21 cellular contexts compared by ENCODE assay signal in the genomic region with DNA sequence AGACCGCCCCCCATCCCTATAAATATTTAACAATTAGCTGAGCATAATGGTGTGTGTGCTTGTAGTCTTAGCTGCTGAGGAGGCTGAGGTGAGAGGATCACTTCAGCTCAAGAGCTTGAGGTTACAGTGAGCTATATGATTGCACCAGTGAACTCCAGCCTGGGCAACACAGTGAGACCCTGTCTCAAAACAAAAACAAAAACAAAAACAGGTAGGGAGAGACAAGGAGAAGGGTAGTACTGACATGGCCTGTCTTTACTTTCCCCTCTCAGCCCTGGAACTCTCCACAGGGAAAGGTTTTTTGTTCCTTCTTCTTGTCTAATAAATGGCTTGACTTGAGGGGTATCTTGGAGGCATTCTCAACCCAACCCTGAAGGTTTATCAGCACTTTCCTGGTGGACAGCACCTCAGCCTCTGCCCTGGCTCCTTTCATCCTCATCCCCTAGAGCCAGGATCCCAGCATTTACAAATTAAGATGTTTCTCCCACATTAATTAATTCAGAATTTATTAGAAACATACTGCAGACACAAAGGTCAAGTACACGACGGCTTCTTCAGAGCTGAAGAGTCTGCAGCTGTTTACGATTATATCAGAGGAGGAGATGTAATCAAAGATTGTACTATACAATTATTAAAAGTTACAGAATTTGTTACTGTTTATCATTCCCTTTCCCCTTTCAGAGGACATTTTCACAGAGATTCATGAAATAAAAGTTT.
DNase-seq lines count a peak whose midpoint lies in the region; ATAC-seq and TF ChIP-seq lines count a peak whose summit lies in the region.
"Had no signal": no experiment of that assay in that cellular context is flagged by ENCODE, and none has a peak within 500 bp of the region (broad histone marks: within the 10 kb centered on the region; RNA-seq: fewer than 3 reads in every experiment).

No MANE protein-coding gene starts in this region.

- H3K27me3 ChIP-seq in HCT116 (ENCODE audit: insufficient read depth, low read length) = no peaks in the 10 kb centered on the region
- H3K27me3 ChIP-seq: pancreas, sigmoid colon, thyroid gland had no signal

- no peak overlapping the region for H3K9ac ChIP-seq in HCT116 (ENCODE audit: low read length)

- H4K20me1 ChIP-seq in HCT116 (ENCODE audit: insufficient read depth) = peaks cover 4% of the 10 kb centered on the region; the same call in 1 of the 2 replicates

- H3K36me3 Mint-ChIP-seq in WTC11 = peaks cover 4% of the 10 kb centered on the region; the same call in 1 of the 2 replicates

- CTCF ChIA-PET in HCT116 (lab: Charles Lee) = no interaction called here
- CTCF ChIA-PET in WTC11 (lab: Charles Lee) = no interaction called here

- RAD21 ChIA-PET in HCT116 (lab: Charles Lee; ENCODE audit: low non-redundant PET in 1 of 2, low total read pairs in 2 of 2, uncharacterized antibody in 2 of 2, unreplicated experiment in 2 of 2) = no interaction called here

- H3K36me3 ChIP-seq in HCT116 (ENCODE audit: control insufficient read depth in 1 of 2, insufficient read depth in 2 of 2, low read length in 2 of 2) = no peaks in the 10 kb centered on the region
- H3K36me3 ChIP-seq: pancreas, sigmoid colon, thyroid gland had no signal

- intact Hi-C loops in HCT116 (cut with micrococcal nuclease) (no loop called here), sciatic nerve (cut with DNase I) (no loop called here)

- no peak overlapping the region for H3K27ac Mint-ChIP-seq in WTC11
- H3K27ac Mint-ChIP-seq: activated CD4-positive, alpha-beta T cell treated with anti-CD3 and anti-CD28 coated beads for 36 hours; activated CD8-positive, alpha-beta memory T cell treated with anti-CD3 and anti-CD28 coated beads, Interleukin-2, amount 10 ng/mL, durations not matched to agents 7 days and 5 days; activated T-helper 17 cell treated with anti-CD3 and anti-CD28 coated beads, Interleukin-2, amount 50 U/mL, for 72 hours; CD4-positive, alpha-beta T cell; memory B cell had no signal

- peaks cover under 1 to 2% of the 10 kb centered on the region in 2 experiments; a peak in 2 of 4 replicates for H3K4me1 ChIP-seq in HCT116 (ENCODE audit: control insufficient read depth in 1 of 2, insufficient read depth in 2 of 2, low read length in 2 of 2)

- ATAC-seq in HCT116 (no peak), WTC11 (peak; percentile 59), sciatic nerve (peak; percentile 53), GM21390 (IDR thresholded peaks at IDR 0.05; ENCODE audit: unreplicated experiment) (no peak), HG03521 (IDR thresholded peaks at IDR 0.05; ENCODE audit: unreplicated experiment) (no peak)
- ATAC-seq: activated CD4-positive, alpha-beta T cell treated with anti-CD3 and anti-CD28 coated beads for 36 hours; activated CD8-positive, alpha-beta memory T cell treated with anti-CD3 and anti-CD28 coated beads, Interleukin-2, amount 10 ng/mL, durations not matched to agents 7 days and 5 days; activated T-helper 17 cell treated with anti-CD3 and anti-CD28 coated beads, Interleukin-2, amount 50 U/mL, for 72 hours had no signal

- H3K4me2 ChIP-seq in HCT116 (ENCODE audit: low read length) = no peak overlapping the region

- no TSS peak for BruUV-seq in HCT116 (replicated peaks; lab: Mats Ljungman, UMichigan)

- H3K9me3 ChIP-seq in HCT116 (ENCODE audit: control insufficient read depth in 1 of 2, insufficient read depth in 1 of 2, low read depth in 1 of 2, low read length in 2 of 2) = no peaks in the 10 kb centered on the region
- H3K9me3 ChIP-seq: pancreas, sigmoid colon, thyroid gland had no signal

- TF ChIP-seq POLR2A in HCT116 (IDR thresholded peaks at IDR 0.05; ENCODE audit: borderline replicate concordance, extremely low read depth, insufficient read depth, insufficient read length) = no peak

- POLR2A ChIA-PET in HCT116 (lab: Charles Lee) (no interaction called here), WTC11 (lab: Charles Lee) (interaction anchor here (1.3 kb wide), 1 partner anchor 56 kb away, joined by 5 read pairs; no protein-coding TSS in a partner anchor)

- TF ChIP-seq CTCF in HCT116 (IDR thresholded peaks at IDR 0.05 in 2 of 3, conservative IDR thresholded peaks at IDR 0.05 in 1 of 3; ENCODE audit: borderline replicate concordance in 1 of 3, insufficient read depth in 1 of 3, low read depth in 2 of 3, low read length in 2 of 3) = no peak
- TF ChIP-seq CTCF in WTC11 (IDR thresholded peaks at IDR 0.05) = no peak

- no peak for DNase-seq in HCT116 (ENCODE audit: low read depth, low spot score)
- no peak for DNase-seq in WTC11 (ENCODE audit: low spot score)
- peak; percentile 53 for DNase-seq in iPS-NIHi7 (ENCODE audit: extremely low spot score)
- no peak for DNase-seq in sciatic nerve (ENCODE audit: low spot score)
- DNase-seq in activated CD4-positive, alpha-beta T cell treated with anti-CD3 and anti-CD28 coated beads for 4 hours = no peak
- no peak for DNase-seq in stimulated activated CD8-positive, alpha-beta memory T cell treated with anti-CD3 and anti-CD28 coated beads, Interleukin-4, amount 100 ng/mL, for 48 hours
- DNase-seq: activated CD4-positive, alpha-beta T cell treated with anti-CD3 and anti-CD28 coated beads for 36 hours; activated CD8-positive, alpha-beta memory T cell treated with anti-CD3 and anti-CD28 coated beads, Interleukin-2, amount 10 ng/mL, durations not matched to agents 7 days and 5 days; CD4-positive, alpha-beta T cell; DMS79 treated with DMSO at 0.1 percent for 48 hours; naive B cell; NCI-H1092; NCI-H2029 treated with DMSO at 0.1 percent for 48 hours; NCI-H446 treated with DMSO at 0.1 percent for 48 hours; pancreas; sigmoid colon; thyroid gland had no signal

- H3K4me1 Mint-ChIP-seq in WTC11 = peaks cover 32% of the 10 kb centered on the region

- H3K9me2 ChIP-seq in HCT116 (ENCODE audit: insufficient read depth) = no peaks in the 10 kb centered on the region

- H3K79me2 ChIP-seq in HCT116 (ENCODE audit: insufficient read depth, low read length) = peaks cover 10% of the 10 kb centered on the region; the same call in 1 of the 2 replicates

- no peak overlapping the region for H2AFZ ChIP-seq in HCT116 (ENCODE audit: low read depth, low read length, poor library complexity, severe bottlenecking)

- peaks cover under 1% of the 10 kb centered on the region; the same call in 1 of the 2 replicates for H3K9me3 Mint-ChIP-seq in WTC11
- H3K9me3 Mint-ChIP-seq: activated T-helper 17 cell treated with anti-CD3 and anti-CD28 coated beads, Interleukin-2, amount 50 U/mL, for 72 hours; CD4-positive, alpha-beta T cell; memory B cell; naive B cell had no signal

- H3K4me3 Mint-ChIP-seq in WTC11 = no peak overlapping the region
- H3K4me3 Mint-ChIP-seq: activated CD4-positive, alpha-beta T cell treated with anti-CD3 and anti-CD28 coated beads for 36 hours; activated CD8-positive, alpha-beta memory T cell treated with anti-CD3 and anti-CD28 coated beads, Interleukin-2, amount 10 ng/mL, durations not matched to agents 7 days and 5 days; activated T-helper 17 cell treated with anti-CD3 and anti-CD28 coated beads, Interleukin-2, amount 50 U/mL, for 72 hours; CD4-positive, alpha-beta T cell; memory B cell; naive B cell had no signal

- H3K4me3 ChIP-seq in HCT116 (replicated peaks in 1 of 2; ENCODE audit: low read depth in 1 of 2, low read length in 2 of 2) = no peak overlapping the region
- H3K4me3 ChIP-seq: pancreas, sigmoid colon, thyroid gland had no signal

- no peak for TF ChIP-seq RAD21 in HCT116 (IDR thresholded peaks at IDR 0.05; ENCODE audit: low read depth)

- H3K27ac ChIP-seq in HCT116 (ENCODE audit: low read depth, low read length) = no peak overlapping the region
- H3K27ac ChIP-seq: pancreas had no signal

- no peaks in the 10 kb centered on the region for H3K27me3 Mint-ChIP-seq in WTC11 (ENCODE audit: low read depth)
- H3K27me3 Mint-ChIP-seq: activated CD4-positive, alpha-beta T cell treated with anti-CD3 and anti-CD28 coated beads for 36 hours; activated CD8-positive, alpha-beta memory T cell treated with anti-CD3 and anti-CD28 coated beads, Interleukin-2, amount 10 ng/mL, durations not matched to agents 7 days and 5 days; activated T-helper 17 cell treated with anti-CD3 and anti-CD28 coated beads, Interleukin-2, amount 50 U/mL, for 72 hours; CD4-positive, alpha-beta T cell; memory B cell; naive B cell had no signal

TF ChIP-seq in WTC11, 78 proteins besides CTCF, POLR2A, EP300 and RAD21 (continues in another document):
- TF ChIP-seq, protein P1, sequence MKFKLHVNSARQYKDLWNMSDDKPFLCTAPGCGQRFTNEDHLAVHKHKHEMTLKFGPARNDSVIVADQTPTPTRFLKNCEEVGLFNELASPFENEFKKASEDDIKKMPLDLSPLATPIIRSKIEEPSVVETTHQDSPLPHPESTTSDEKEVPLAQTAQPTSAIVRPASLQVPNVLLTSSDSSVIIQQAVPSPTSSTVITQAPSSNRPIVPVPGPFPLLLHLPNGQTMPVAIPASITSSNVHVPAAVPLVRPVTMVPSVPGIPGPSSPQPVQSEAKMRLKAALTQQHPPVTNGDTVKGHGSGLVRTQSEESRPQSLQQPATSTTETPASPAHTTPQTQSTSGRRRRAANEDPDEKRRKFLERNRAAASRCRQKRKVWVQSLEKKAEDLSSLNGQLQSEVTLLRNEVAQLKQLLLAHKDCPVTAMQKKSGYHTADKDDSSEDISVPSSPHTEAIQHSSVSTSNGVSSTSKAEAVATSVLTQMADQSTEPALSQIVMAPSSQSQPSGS (CRISPR knock-in tag; IDR thresholded peaks at IDR 0.05; ENCODE audit: borderline replicate concordance, low read depth) = no peak
- no peak for TF ChIP-seq OVOL2 (CRISPR knock-in tag; IDR thresholded peaks at IDR 0.05; ENCODE audit: borderline replicate concordance)
- TF ChIP-seq ZSCAN18 (CRISPR knock-in tag; IDR thresholded peaks at IDR 0.05) = no peak

Comparison
In these comparisons a context has a peak if more than half of its experiments do, and no peak if none do; other contexts are left out.
1. ATAC-seq: peak in WTC11 (single experiment) and sciatic nerve (single experiment); none in HCT116 (single experiment), GM21390 (single experiment) and HG03521 (single experiment).